In the genomic region with DNA sequence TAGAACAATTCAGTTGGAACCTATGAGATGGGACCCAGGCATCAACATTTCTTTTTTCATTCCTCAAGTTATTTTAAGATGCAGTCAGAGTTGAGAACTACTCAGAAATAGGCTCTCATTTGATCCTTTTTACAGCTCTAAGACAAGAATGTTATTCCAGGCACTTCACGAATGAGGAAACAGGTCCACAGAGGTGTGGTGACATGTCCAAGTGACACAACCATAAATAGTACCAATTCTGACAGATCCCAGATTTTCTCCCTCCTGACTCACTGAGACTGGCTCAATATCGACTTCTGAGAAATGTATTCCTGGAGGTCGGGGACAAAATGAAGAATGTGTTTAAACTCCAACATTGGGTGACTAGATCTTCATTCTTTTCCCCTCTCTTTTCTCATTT, we compare ENCODE assay signal across 13 cellular contexts.
"Had no signal": no experiment of that assay in that cellular context is flagged by ENCODE, and none has a peak within 500 bp of the region (broad histone marks: within the 10 kb centered on the region; RNA-seq: fewer than 3 reads in every experiment).

No MANE protein-coding gene starts in this region.

- H3K4me1 ChIP-seq: prostate gland had no signal

- DNase-seq: activated B cell treated with CpG ODN at 0.5 μM for 24 hours; activated naive CD4-positive, alpha-beta T cell treated with anti-CD3 and anti-CD28 coated beads, Interleukin-2, amount 10 ng/mL, durations not matched to agents 7 days and 5 days; dorsolateral prefrontal cortex; kidney glomerular epithelial cell; mammary epithelial cell; SK-N-SH; stimulated activated CD4-positive, alpha-beta T cell treated with anti-CD3 and anti-CD28 coated beads, Interleukin-2, amount 100 ng/mL, for 48 hours; stimulated activated naive CD8-positive, alpha-beta T cell treated with anti-CD3 and anti-CD28 coated beads, Interleukin-15, Interleukin-2, amounts not matched to agents 100 U/mL and 50 U/mL, for 24 hours had no signal

- H3K9me3 ChIP-seq: prostate gland, SK-N-SH had no signal

- H3K4me3 Mint-ChIP-seq: activated B cell treated with CpG ODN at 0.5 μM for 24 hours; activated naive CD4-positive, alpha-beta T cell treated with anti-CD3 and anti-CD28 coated beads, Interleukin-2, amount 10 ng/mL, durations not matched to agents 7 days and 5 days; natural killer cell treated with Interleukin-12 subunit alpha and Interleukin-12 subunit beta and Interleukin-15 and Interleukin-18, amount 100 ng/mL, for 72 hours; T-helper 1 cell treated with Interleukin-12 subunit alpha and Interleukin-12 subunit beta and Interleukin-4 antibody, amounts not matched to agents 30 μg/mL and 1 μg/mL, for 36 hours had no signal

- H3K27ac ChIP-seq: dorsolateral prefrontal cortex had no signal

- H3K27ac Mint-ChIP-seq: activated B cell treated with CpG ODN at 0.5 μM for 24 hours; activated naive CD4-positive, alpha-beta T cell treated with anti-CD3 and anti-CD28 coated beads, Interleukin-2, amount 10 ng/mL, durations not matched to agents 7 days and 5 days; activated T-helper 2 cell treated with anti-CD3 and anti-CD28 coated beads, Interferon-gamma antibody, Interleukin-2, Interleukin-4, amounts not matched to agents 10 μg/mL and 5 μg/mL and 100 μg/mL, durations not matched to agents 14 hours and 24 hours and 36 hours; T-helper 1 cell treated with Interleukin-12 subunit alpha and Interleukin-12 subunit beta and Interleukin-4 antibody, amounts not matched to agents 30 μg/mL and 1 μg/mL, for 36 hours had no signal

- ATAC-seq: natural killer cell treated with Interleukin-12 subunit alpha and Interleukin-12 subunit beta and Interleukin-15 and Interleukin-18, amount 100 ng/mL, for 72 hours; sciatic nerve; stimulated activated naive CD8-positive, alpha-beta T cell treated with anti-CD3 and anti-CD28 coated beads, Interleukin-15, Interleukin-2, amounts not matched to agents 100 U/mL and 50 U/mL, for 24 hours had no signal

- H3K9me3 Mint-ChIP-seq: activated B cell treated with CpG ODN at 0.5 μM for 24 hours; activated naive CD4-positive, alpha-beta T cell treated with anti-CD3 and anti-CD28 coated beads, Interleukin-2, amount 10 ng/mL, durations not matched to agents 7 days and 5 days; activated T-helper 2 cell treated with anti-CD3 and anti-CD28 coated beads, Interferon-gamma antibody, Interleukin-2, Interleukin-4, amounts not matched to agents 10 μg/mL and 5 μg/mL and 100 μg/mL, durations not matched to agents 14 hours and 24 hours and 36 hours; natural killer cell treated with Interleukin-12 subunit alpha and Interleukin-12 subunit beta and Interleukin-15 and Interleukin-18, amount 100 ng/mL, for 72 hours; T-helper 1 cell treated with Interleukin-12 subunit alpha and Interleukin-12 subunit beta and Interleukin-4 antibody, amounts not matched to agents 30 μg/mL and 1 μg/mL, for 36 hours had no signal

- H3K36me3 ChIP-seq: prostate gland had no signal

- H3K36me3 Mint-ChIP-seq: natural killer cell treated with Interleukin-12 subunit alpha and Interleukin-12 subunit beta and Interleukin-15 and Interleukin-18, amount 100 ng/mL, for 72 hours had no signal

- H3K9ac ChIP-seq: SK-N-SH had no signal

- H3K4me3 ChIP-seq: dorsolateral prefrontal cortex, prostate gland had no signal

- H3K4me2 ChIP-seq: SK-N-SH had no signal
